Comparison of ENCODE assay signal across 8 cellular contexts in the genomic region with DNA sequence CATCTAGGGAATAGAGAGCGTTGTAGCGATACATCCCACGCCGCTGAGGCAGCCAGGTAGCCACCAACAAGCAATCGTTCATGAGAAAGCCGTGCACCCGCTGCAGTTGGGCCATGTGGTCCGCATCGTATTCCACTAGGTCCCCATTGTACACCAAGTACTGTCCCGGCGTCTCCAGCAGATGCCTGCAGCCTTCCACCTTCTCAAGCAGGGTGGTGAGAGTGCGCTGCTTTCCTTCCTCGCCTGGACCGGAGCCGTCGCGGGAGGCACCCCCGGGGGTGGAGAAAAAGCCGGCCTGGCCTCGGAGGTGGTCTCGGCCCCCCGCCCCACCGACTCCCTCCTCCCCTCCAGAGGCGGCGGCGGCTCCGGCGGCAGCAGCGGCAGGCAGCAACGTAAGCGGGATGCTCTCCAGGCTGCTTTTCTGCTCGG. TPM values are rescaled to one million over a fixed set of nuclear protein-coding genes. Genes with fewer than 3 reads are reported as not detected.
DNase-seq lines count a peak whose midpoint lies in the region; ATAC-seq, FAIRE-seq and TF ChIP-seq lines count a peak whose summit lies in the region.

No MANE protein-coding gene starts in this region.

- TF ChIP-seq CTCF in GM12878 (IDR thresholded peaks at IDR 0.05 in 2 of 3, conservative IDR thresholded peaks at IDR 0.05 in 1 of 3; ENCODE audit: control insufficient read depth in 2 of 3, extremely low read depth in 1 of 3, insufficient read depth in 1 of 3, low read depth in 3 of 3, low read length in 3 of 3): no peak
- TF ChIP-seq CTCF in suprapubic skin (IDR thresholded peaks at IDR 0.05): no peak

- H3K4me3 ChIP-seq in HUES6 (ENCODE audit: low read depth, low read length) (peak overlapping the region; percentile 94), GM12878 (peak overlapping the region; percentile 91), suprapubic skin (peak overlapping the region; percentile 74)

- WGBS in GM12878 (ENCODE audit: insufficient coverage, insufficient replicate concordance, low lambda C conversion rate, missing lambda C conversion rate): 5% methylated on average over 28 of the region's 32 CpGs
- 3% methylated on average over 26 of the region's 32 CpGs for WGBS in suprapubic skin

- H3K36me3 ChIP-seq in HUES6 (ENCODE audit: control insufficient read depth, insufficient read depth, low read length) (peaks cover 12% of the 10 kb centered on the region), GM12878 (ENCODE audit: control insufficient read depth in 2 of 2, insufficient read depth in 2 of 2, low read length in 1 of 2) (no peaks in the 10 kb centered on the region), suprapubic skin (peaks cover 3% of the 10 kb centered on the region)

- CTCF ChIA-PET in GM12878 (lab: Yijun Ruan, JAX): interaction anchor here (0.6 to 2.6 kb wide), 3 partner anchors 11 to 19 kb away, joined by 3 to 15 read pairs (median 3); no protein-coding TSS in a partner anchor

- TF ChIP-seq POLR2A in GM12878 (IDR thresholded peaks at IDR 0.05; ENCODE audit: low read depth, low read length) (no peak), suprapubic skin (IDR thresholded peaks at IDR 0.05) (no peak)

- intact Hi-C loops in GM12878 (cut with micrococcal nuclease; ENCODE audit: unreplicated experiment): loop anchor here (5.0 kb wide), 1 partner anchor 95 kb away; the partner anchor contains the start of gene GNPAT

- H3K79me2 ChIP-seq in GM12878 (ENCODE audit: control insufficient read depth, insufficient read depth, low read length): peaks cover 67% of the 10 kb centered on the region

- peak; percentile 22 for ATAC-seq in GM12878

- BruUV-seq in GM12878 (replicated peaks; lab: Mats Ljungman, UMichigan): no TSS peak

- SMC1A ChIA-PET in GM12878 (lab: Charles Lee; ENCODE audit: uncharacterized antibody, unreplicated experiment): interaction anchor here (0.7 to 2.5 kb wide), 8 partner anchors 10 to 198 kb away, joined by 3 to 7 read pairs (median 4); no protein-coding TSS in a partner anchor

- H3K4me1 ChIP-seq in HUES6 (ENCODE audit: control insufficient read depth, insufficient read depth, low read length) (peaks cover 31% of the 10 kb centered on the region), GM12878 (ENCODE audit: control insufficient read depth, insufficient read depth, low read length) (peaks cover 8% of the 10 kb centered on the region), suprapubic skin (peaks cover 79% of the 10 kb centered on the region)

- peak overlapping the region; percentile 98 for H2AFZ ChIP-seq in GM12878 (ENCODE audit: control insufficient read depth, low read depth, low read length)

- no peaks in the 10 kb centered on the region for H3K9me3 ChIP-seq in HUES6 (ENCODE audit: control insufficient read depth, insufficient read depth, low read depth, low read length)
- no peaks in the 10 kb centered on the region for H3K9me3 ChIP-seq in GM12878 (replicated peaks; ENCODE audit: control insufficient read depth, insufficient read depth, low read length)
- H3K9me3 ChIP-seq in suprapubic skin: no peaks in the 10 kb centered on the region

- H3K27ac ChIP-seq in HUES6 (ENCODE audit: low read depth, low read length) (no peak overlapping the region), GM12878 (ENCODE audit: control insufficient read depth, insufficient read depth) (peak overlapping the region; percentile 95; the same call in 1 of the 2 replicates), suprapubic skin (peak overlapping the region; percentile 94)

- H3K9ac ChIP-seq in HUES6 (ENCODE audit: low read length) (peak overlapping the region; percentile 92), GM12878 (ENCODE audit: control insufficient read depth, insufficient read depth, low read length) (peak overlapping the region; percentile 91)

- TF ChIP-seq EP300 in GM12878 (IDR thresholded peaks at IDR 0.05; ENCODE audit: borderline replicate concordance in 1 of 2, control insufficient read depth in 1 of 2, low read depth in 2 of 2, low read length in 2 of 2) (no peak), suprapubic skin (IDR thresholded peaks at IDR 0.05) (no peak)

- in situ Hi-C loops in GM12878 (cut with MboI): no loop called here

- FAIRE-seq in GM12878 (lab: Jason Lieb, UNC): no peak

- DNase-seq in activated gamma-delta T cell treated with Interleukin-2 at 50 U/mL for 16 hours (peak; percentile 41), activated gamma-delta T cell (lab: John Stamatoyannopoulos, UW) (no peak), GM12878 (ENCODE audit: low read depth, low spot score) (no peak), left kidney (ENCODE audit: low read depth, low spot score) (peak; percentile 80), suprapubic skin (ENCODE audit: low spot score in 2 of 2) (peak in 1 of 2 donors; percentile 84), NCI-H1436 treated with DMSO at 0.1 percent for 48 hours (lab: John Stamatoyannopoulos, UW) (no peak), epidermal melanocyte (ENCODE audit: insufficient read length, low spot score) (no peak)

- RAD21 ChIA-PET in GM12878 (lab: Charles Lee; ENCODE audit: unreplicated experiment): interaction anchor here (0.8 to 2.3 kb wide), 8 partner anchors 9 to 198 kb away, joined by 3 to 13 read pairs (median 4); no protein-coding TSS in a partner anchor

- H3K27me3 ChIP-seq in HUES6 (ENCODE audit: control insufficient read depth, insufficient read depth, low read length) (no peaks in the 10 kb centered on the region), GM12878 (replicated peaks in 1 of 2; ENCODE audit: control insufficient read depth in 2 of 2, insufficient read depth in 2 of 2, low read length in 1 of 2) (no peaks in the 10 kb centered on the region), suprapubic skin (no peaks in the 10 kb centered on the region)

- no peaks in the 10 kb centered on the region; the same call in 1 of the 2 replicates for H4K20me1 ChIP-seq in GM12878 (ENCODE audit: control insufficient read depth, insufficient read depth)

- no peak for TF ChIP-seq RAD21 in GM12878 (IDR thresholded peaks at IDR 0.05; ENCODE audit: insufficient read depth, low read depth, low read length)

- H3K4me2 ChIP-seq in GM12878 (ENCODE audit: control insufficient read depth, insufficient read depth): peak overlapping the region; percentile 93

- POLR2A ChIA-PET in GM12878 (lab: Charles Lee): interaction anchor here (0.8 to 1.3 kb wide), 4 partner anchors 15 to 221 kb away, joined by 3 to 4 read pairs (median 4); no protein-coding TSS in a partner anchor

TF ChIP-seq in GM12878, 131 proteins besides CTCF, POLR2A, EP300 and RAD21 (continues in another document):
- no peak for TF ChIP-seq RCOR1 (conservative IDR thresholded peaks at IDR 0.05; ENCODE audit: low read depth, low read length)
- TF ChIP-seq SMC3 (IDR thresholded peaks at IDR 0.05; ENCODE audit: borderline replicate concordance, low read length): no peak

RNA-seq across cellular contexts. Expression of gene EXOC8, which starts 0.6 kb away (rescaled TPM):
- total RNA-seq in GM12878 (2013; cell fraction: nucleolus; rRNA removed): 12.5 and 13.2 TPM in 2 replicates
- total RNA-seq in GM12878 (2014; rRNA removed): 7.6 and 8.6 TPM in 2 replicates
- total RNA-seq in GM12878 (2014; rRNA removed; fragmentation: Illumina TruSeq; extraction: Trizol): 10.6 and 11.3 TPM in 2 replicates
- 11.3 and 11.4 TPM in 2 replicates for total RNA-seq in GM12878 (2021)
- 2.9 TPM for polyA plus RNA-seq in GM12878 (2011; ENCODE audit: low read depth)
- polyA plus RNA-seq in GM12878 (2011; rRNA removed): 5.8 and 7.7 TPM in 2 replicates
- polyA plus RNA-seq in GM12878 (2011; cell fraction: cytosol; rRNA removed): 3.6 TPM in 2 replicates
- 6.9 and 8.1 TPM in 2 replicates for polyA plus RNA-seq in GM12878 (2011; cell fraction: nucleus; rRNA removed)
- polyA plus RNA-seq in GM12878 (2012): 4.8 and 5.0 TPM in 2 replicates
- polyA plus RNA-seq in GM12878 (2014; fragmentation: Illumina TruSeq; extraction: Trizol): 7.3 and 8.0 TPM in 2 replicates
- 1 to 10 TPM; 2.0 to 3.2 TPM for polyA plus RNA-seq in GM12878 (2014; fragmentation: Nextera tagmentation; extraction: Ambion mirVana)
- polyA plus RNA-seq in GM12878 (2014; rRNA removed): 6.0 and 6.8 TPM in 2 replicates
- polyA plus RNA-seq in GM12878 (2016; fragmentation: Nextera tagmentation; extraction: Ambion mirVana): 1 to 10 TPM; 4.2 to 4.4 TPM
- polyA minus RNA-seq in GM12878 (2011; rRNA and poly(A)+ RNA removed): 10.2 and 11.7 TPM in 2 replicates
- 4.3 and 4.7 TPM in 2 replicates for polyA minus RNA-seq in GM12878 (2011; cell fraction: cytosol; rRNA and poly(A)+ RNA removed)
- 5.6 and 8.5 TPM in 2 replicates for polyA minus RNA-seq in GM12878 (2011; cell fraction: nucleus; rRNA and poly(A)+ RNA removed)
- 10 to 100 TPM; 16.3 to 32.6 (median 19.8) TPM for total RNA-seq in suprapubic skin

RNA-seq across cellular contexts. Expression of gene SPRTN, which starts 1.0 kb away (rescaled TPM):
- total RNA-seq in GM12878 (2013; cell fraction: nucleolus; rRNA removed): 22.2 and 24.5 TPM in 2 replicates
- total RNA-seq in GM12878 (2014; rRNA removed): 11.7 and 12.5 TPM in 2 replicates
- total RNA-seq in GM12878 (2014; rRNA removed; fragmentation: Illumina TruSeq; extraction: Trizol): 14.7 and 16.5 TPM in 2 replicates
- 11.9 and 12.1 TPM in 2 replicates for total RNA-seq in GM12878 (2021)
- polyA plus RNA-seq in GM12878 (2011; ENCODE audit: low read depth): 2.1 TPM
- polyA plus RNA-seq in GM12878 (2011; rRNA removed): 7.1 and 7.2 TPM in 2 replicates
- 6.2 and 7.9 TPM in 2 replicates for polyA plus RNA-seq in GM12878 (2011; cell fraction: cytosol; rRNA removed)
- polyA plus RNA-seq in GM12878 (2011; cell fraction: nucleus; rRNA removed): 7.3 and 10.9 TPM in 2 replicates
- polyA plus RNA-seq in GM12878 (2012): 3.3 and 3.4 TPM in 2 replicates
- polyA plus RNA-seq in GM12878 (2014; fragmentation: Illumina TruSeq; extraction: Trizol): 9.6 and 11.1 TPM in 2 replicates
- 1 to 10 TPM; 4.4 to 5.9 TPM for polyA plus RNA-seq in GM12878 (2014; fragmentation: Nextera tagmentation; extraction: Ambion mirVana)
- polyA plus RNA-seq in GM12878 (2014; rRNA removed): 7.2 and 12.2 TPM in 2 replicates
- 10 to 100 TPM; 12.8 to 13.9 TPM for polyA plus RNA-seq in GM12878 (2016; fragmentation: Nextera tagmentation; extraction: Ambion mirVana)
- 10.4 and 15.3 TPM in 2 replicates for polyA minus RNA-seq in GM12878 (2011; rRNA and poly(A)+ RNA removed)
- polyA minus RNA-seq in GM12878 (2011; cell fraction: cytosol; rRNA and poly(A)+ RNA removed): 5.1 and 5.5 TPM in 2 replicates
- polyA minus RNA-seq in GM12878 (2011; cell fraction: nucleus; rRNA and poly(A)+ RNA removed): 13.4 and 24.7 TPM in 2 replicates
- total RNA-seq in suprapubic skin: 10 to 100 TPM; 18.6 to 28.4 (median 22.8) TPM

Comparison
In these comparisons a context has a peak if more than half of its experiments do, and no peak if none do; other contexts are left out.
1. DNase-seq: peak in activated gamma-delta T cell treated with Interleukin-2 at 50 U/mL for 16 hours (single experiment) and left kidney (single experiment); none in activated gamma-delta T cell (single experiment), GM12878 (single experiment), NCI-H1436 treated with DMSO at 0.1 percent for 48 hours (single experiment) and epidermal melanocyte (single experiment).
2. Peak in every context shown above with its lines, with median percentiles within 50 percentile points of each other: H3K4me3 ChIP-seq.